Comparison of ENCODE assay signal across 8 cellular contexts in the genomic region with DNA sequence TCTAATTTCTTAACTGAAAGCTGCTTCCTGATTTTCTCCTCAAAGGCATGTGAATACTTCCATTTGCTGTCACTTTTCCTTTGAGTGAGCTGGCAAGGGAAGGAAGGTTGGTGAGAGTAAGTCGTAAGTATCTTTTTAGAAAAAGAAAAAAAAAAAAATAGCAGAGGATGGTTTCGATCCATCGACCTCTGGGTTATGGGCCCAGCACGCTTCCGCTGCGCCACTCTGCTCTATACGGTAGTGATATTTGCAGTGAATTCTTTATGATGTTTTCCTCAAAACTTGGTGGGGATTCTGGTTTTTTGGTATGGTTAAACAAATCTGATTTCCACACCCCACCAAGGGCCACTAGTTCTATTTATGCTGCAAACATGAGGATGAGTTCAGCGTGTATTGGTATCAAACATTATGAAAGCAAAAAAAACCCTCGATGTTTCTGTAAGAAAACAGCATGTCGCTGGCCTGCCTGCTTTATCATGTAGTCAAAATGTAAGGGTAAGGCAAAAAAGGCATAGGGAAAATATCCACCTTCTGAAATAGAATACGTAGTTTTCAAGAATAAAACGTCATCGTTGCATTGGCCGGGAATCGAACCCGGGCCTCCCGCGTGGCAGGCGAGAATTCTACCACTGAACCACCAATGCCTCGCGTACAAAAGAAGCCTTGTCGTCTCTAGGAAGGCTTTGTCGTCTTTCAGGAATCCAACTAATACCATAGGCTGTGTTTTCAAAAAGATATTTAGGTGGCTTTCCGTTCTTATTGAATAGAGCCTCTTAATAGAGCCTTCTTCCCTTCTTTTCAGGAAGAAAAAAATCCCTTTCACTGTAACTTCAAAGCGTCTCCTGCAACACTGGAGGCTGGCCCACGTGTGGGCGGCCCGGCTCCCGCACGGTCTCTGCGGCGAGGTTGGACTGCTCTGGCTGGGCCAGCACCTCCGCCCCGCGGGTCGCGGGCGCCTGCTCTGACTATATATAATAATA. TPM values are rescaled to one million over a fixed set of nuclear protein-coding genes. Genes with fewer than 3 reads are reported as not detected.
DNase-seq lines count a peak whose midpoint lies in the region; ATAC-seq and TF ChIP-seq lines count a peak whose summit lies in the region.

No MANE protein-coding gene starts in this region.

- no peaks in the 10 kb centered on the region for H3K4me1 ChIP-seq in BE2C

- H3K9me3 Mint-ChIP-seq in activated CD8-positive, alpha-beta T cell treated with anti-CD3 and anti-CD28 coated beads, Interleukin-2, amount 10 ng/mL, durations not matched to agents 7 days and 5 days (ENCODE audit: insufficient read depth) = no peaks in the 10 kb centered on the region

- no peaks in the 10 kb centered on the region for H3K9me3 ChIP-seq in BE2C

- peaks cover 16% of the 10 kb centered on the region for H3K4me1 Mint-ChIP-seq in activated CD8-positive, alpha-beta T cell treated with anti-CD3 and anti-CD28 coated beads, Interleukin-2, amount 10 ng/mL, durations not matched to agents 7 days and 5 days (ENCODE audit: low read depth)

- no peaks in the 10 kb centered on the region for H3K27me3 ChIP-seq in BE2C

- H3K36me3 Mint-ChIP-seq in activated CD8-positive, alpha-beta T cell treated with anti-CD3 and anti-CD28 coated beads, Interleukin-2, amount 10 ng/mL, durations not matched to agents 7 days and 5 days (ENCODE audit: low read depth) = peaks cover 6% of the 10 kb centered on the region

- no peak for TF ChIP-seq CTCF in BE2C (IDR thresholded peaks at IDR 0.05; ENCODE audit: low read depth, low read length)

- POLR2A ChIA-PET in activated CD8-positive, alpha-beta T cell treated with anti-CD3 and anti-CD28 coated beads, Interleukin-2, amount 10 ng/mL, durations not matched to agents 7 days and 5 days (lab: Charles Lee) = interaction anchor here (0.6 to 1.7 kb wide), 9 partner anchors 9 to 1021 kb away, joined by 3 to 16 read pairs (median 5); partner anchors contain the start of gene TRIM27

- H3K27me3 Mint-ChIP-seq in activated CD8-positive, alpha-beta T cell treated with anti-CD3 and anti-CD28 coated beads, Interleukin-2, amount 10 ng/mL, durations not matched to agents 7 days and 5 days (ENCODE audit: low read depth) = peaks cover 16% of the 10 kb centered on the region

- H3K27ac Mint-ChIP-seq in activated CD8-positive, alpha-beta T cell treated with anti-CD3 and anti-CD28 coated beads, Interleukin-2, amount 10 ng/mL, durations not matched to agents 7 days and 5 days = peak overlapping the region; percentile 90

- CTCF ChIA-PET in activated CD8-positive, alpha-beta T cell treated with anti-CD3 and anti-CD28 coated beads, Interleukin-2, amount 10 ng/mL, durations not matched to agents 7 days and 5 days (lab: Charles Lee) = interaction anchor here (0.7 to 1.1 kb wide), 4 partner anchors 130 to 743 kb away, joined by 3 to 4 read pairs (median 3); no protein-coding TSS in a partner anchor

- no peaks in the 10 kb centered on the region for H3K36me3 ChIP-seq in BE2C

- peak overlapping the region; percentile 86 for H3K4me3 ChIP-seq in BE2C (ENCODE audit: low read depth, low read length)

- H3K4me3 Mint-ChIP-seq in activated CD8-positive, alpha-beta T cell treated with anti-CD3 and anti-CD28 coated beads, Interleukin-2, amount 10 ng/mL, durations not matched to agents 7 days and 5 days = peak overlapping the region; percentile 81

- ATAC-seq in GM19324 (IDR thresholded peaks at IDR 0.05; ENCODE audit: low FRiP score, unreplicated experiment) (peak; percentile 77), HG03442 (IDR thresholded peaks at IDR 0.05; ENCODE audit: unreplicated experiment) (peak; percentile 60)
- ATAC-seq in activated CD8-positive, alpha-beta T cell treated with anti-CD3 and anti-CD28 coated beads, Interleukin-2, amount 10 ng/mL, durations not matched to agents 7 days and 5 days = peak; percentile 89

- DNase-seq in BE2C = peak; percentile 80
- DNase-seq in NCI-H69 (lab: John Stamatoyannopoulos, UW) = peak; percentile 92
- peak; percentile 90 for DNase-seq in activated CD8-positive, alpha-beta T cell treated with anti-CD3 and anti-CD28 coated beads, Interleukin-2, amount 10 ng/mL, durations not matched to agents 7 days and 5 days
- DNase-seq in effector CD4-positive, alpha-beta T cell = peak; percentile 84
- peak; percentile 85 to 88 for DNase-seq in lung microvascular endothelial cell (ENCODE audit: low read depth in 2 of 2)
- DNase-seq in stimulated activated CD4-positive, alpha-beta T cell treated with anti-CD3 and anti-CD28 coated beads, TNF-alpha, amount 100 ng/mL, for 48 hours (ENCODE audit: low read depth in 3 of 3) = peak; percentile 63 to 80 (median 73)

RNA-seq across cellular contexts. Expression of gene OR2B2, which starts 9.6 kb away (rescaled TPM):
- polyA plus RNA-seq in BE2C (2012; ENCODE audit: insufficient read depth, insufficient read length, low read depth) = not detected
- total RNA-seq in activated CD8-positive, alpha-beta T cell treated with anti-CD3 and anti-CD28 coated beads, Interleukin-2, amount 10 ng/mL, durations not matched to agents 7 days and 5 days = not detected
- total RNA-seq in lung microvascular endothelial cell = not detected in 2 replicates

RNA-seq across cellular contexts. Expression of gene OR2B6, which starts 54.4 kb away (rescaled TPM):
- not detected for polyA plus RNA-seq in BE2C (2012; ENCODE audit: insufficient read depth, insufficient read length, low read depth)
- not detected for total RNA-seq in activated CD8-positive, alpha-beta T cell treated with anti-CD3 and anti-CD28 coated beads, Interleukin-2, amount 10 ng/mL, durations not matched to agents 7 days and 5 days
- not detected in 2 replicates for total RNA-seq in lung microvascular endothelial cell

Comparison
In these comparisons a context has a peak if more than half of its experiments do, and no peak if none do; other contexts are left out.
1. Peak in every context shown above with its lines: DNase-seq, ATAC-seq and H3K4me3 ChIP-seq.